6 cellular contexts compared by ENCODE assay signal in the genomic region with DNA sequence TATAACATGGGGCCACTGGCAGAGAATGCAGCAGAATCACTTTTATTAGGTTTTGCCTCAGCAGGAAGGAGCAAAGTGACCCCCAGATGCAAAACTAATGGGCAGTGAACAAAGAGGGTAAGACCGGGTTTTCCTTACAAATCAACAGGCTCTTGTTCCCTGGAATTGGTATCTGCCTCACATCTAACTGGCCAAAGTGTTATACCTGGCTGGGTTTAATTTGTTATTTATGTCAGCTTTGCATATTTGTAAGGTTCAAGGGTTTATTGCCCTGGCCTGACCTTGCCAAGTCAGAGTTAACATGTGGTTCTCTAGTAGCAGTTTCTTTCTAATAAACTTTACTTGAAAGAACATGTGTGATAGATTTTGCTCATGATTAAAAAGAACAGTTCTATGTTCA.
"Had no signal": no experiment of that assay in that cellular context is flagged by ENCODE, and none has a peak within 500 bp of the region (broad histone marks: within the 10 kb centered on the region; RNA-seq: fewer than 3 reads in every experiment).

No MANE protein-coding gene starts in this region.

- DNase-seq: GM23248, GOT3, H7, HFFc6, IMR-90 had no signal

- ATAC-seq: HCT116 had no signal
